32 cellular contexts compared by ENCODE assay signal in genomic region chr5:65412842-65413241, GRCh38.
"Had no signal": no experiment of that assay in that cellular context is flagged by ENCODE, and none has a peak within 500 bp of the region (broad histone marks: within the 10 kb centered on the region; RNA-seq: fewer than 3 reads in every experiment).

No MANE protein-coding gene starts in this region.

- H3K27ac ChIP-seq: ascending aorta, cardiac muscle cell, WERI-Rb-1 had no signal

- ATAC-seq: activated CD4-positive, alpha-beta T cell treated with anti-CD3 and anti-CD28 coated beads for 36 hours; activated CD4-positive, CD25-positive, alpha-beta regulatory T cell treated with anti-CD3 and anti-CD28 coated beads, Interleukin-2, amount 50 U/mL, for 24 hours; activated CD8-positive, alpha-beta memory T cell treated with anti-CD3 and anti-CD28 coated beads, Interleukin-2, amount 10 ng/mL, durations not matched to agents 7 days and 5 days; activated CD8-positive, alpha-beta T cell treated with anti-CD3 and anti-CD28 coated beads, Interleukin-2, amount 10 ng/mL, durations not matched to agents 7 days and 5 days; activated naive CD8-positive, alpha-beta T cell treated with anti-CD3 and anti-CD28 coated beads, Interleukin-2, amount 50 U/mL, for 24 hours; WTC11 had no signal

- H3K27me3 ChIP-seq: ascending aorta, cardiac muscle cell had no signal

- H3K4me3 ChIP-seq: ascending aorta, cardiac muscle cell had no signal

- H3K4me1 ChIP-seq: ascending aorta had no signal

- DNase-seq: activated CD4-positive, alpha-beta memory T cell treated with anti-CD3 and anti-CD28 coated beads, Interleukin-2, amount 10 ng/mL, durations not matched to agents 7 days and 5 days; activated CD4-positive, alpha-beta T cell treated with anti-CD3 and anti-CD28 coated beads for 1 hour; activated CD4-positive, alpha-beta T cell treated with anti-CD3 and anti-CD28 coated beads for 36 hours; activated CD4-positive, alpha-beta T cell treated with anti-CD3 and anti-CD28 coated beads for 48 hours; activated CD4-positive, alpha-beta T cell treated with anti-CD3 and anti-CD28 coated beads, Interleukin-2, amount 10 ng/mL, durations not matched to agents 7 days and 5 days; activated CD4-positive, alpha-beta T cell treated with anti-CD3 and anti-CD28 coated beads, Interleukin-2, amount 50 U/mL, for 48 hours; activated CD4-positive, CD25-positive, alpha-beta regulatory T cell; activated CD8-positive, alpha-beta memory T cell treated with anti-CD3 and anti-CD28 coated beads for 24 hours; activated CD8-positive, alpha-beta memory T cell treated with anti-CD3 and anti-CD28 coated beads, Interleukin-2, amount 10 ng/mL, durations not matched to agents 7 days and 5 days; activated CD8-positive, alpha-beta memory T cell treated with anti-CD3 and anti-CD28 coated beads, Interleukin-2, amount 50 U/mL, for 48 hours; activated CD8-positive, alpha-beta T cell treated with anti-CD3 and anti-CD28 coated beads, Interleukin-2, amount 10 ng/mL, durations not matched to agents 7 days and 5 days; activated effector memory CD4-positive, alpha-beta T cell treated with Interleukin-2 at 50 U/mL for 16 hours; activated gamma-delta T cell; activated naive CD4-positive, alpha-beta T cell treated with anti-CD3 and anti-CD28 coated beads, Interleukin-2, amount 10 ng/mL, durations not matched to agents 7 days and 5 days; activated naive CD4-positive, alpha-beta T cell treated with Interleukin-2 at 50 U/mL for 16 hours; activated naive CD8-positive, alpha-beta T cell treated with anti-CD3 and anti-CD28 coated beads, Interleukin-2, amount 10 ng/mL, durations not matched to agents 7 days and 5 days; activated naive CD8-positive, alpha-beta T cell treated with anti-CD3 and anti-CD28 coated beads, Interleukin-2, amount 50 U/mL, for 24 hours; activated T-cell treated with anti-CD3 and anti-CD28 coated beads, Interleukin-2, amount 50 U/mL, for 24 hours; activated T-cell treated with anti-CD3 and anti-CD28 coated beads, Interleukin-2, amount 50 U/mL, for 48 hours; amygdala; anterior cingulate cortex; caudate nucleus; cerebellar nuclear complex; T-helper 1 cell; T-helper 2 cell; T-helper 9 cell; WERI-Rb-1 had no signal

- H3K36me3 ChIP-seq: ascending aorta, WERI-Rb-1 had no signal

- FAIRE-seq: bronchial epithelial cell had no signal
